1 cellular context compared by ENCODE assay signal in the genomic region with DNA sequence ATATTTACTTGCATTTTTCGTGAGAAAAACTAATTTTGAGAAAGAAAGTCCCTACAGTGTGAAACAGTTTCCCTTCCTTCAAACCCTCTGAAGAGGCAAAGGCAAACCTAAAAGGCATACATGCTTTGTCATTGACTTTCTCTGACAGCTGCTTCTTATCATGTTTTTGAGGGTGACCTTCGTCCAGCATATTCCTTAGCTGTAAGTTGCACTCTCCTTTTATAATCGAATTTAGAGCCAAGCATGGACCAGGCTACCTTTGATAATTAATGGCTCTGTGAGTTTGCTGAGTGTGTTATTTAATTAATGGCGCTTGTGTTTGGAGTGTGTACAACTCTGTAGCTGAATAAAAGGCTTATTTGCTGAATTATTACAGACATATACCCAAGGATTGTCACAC.
TF ChIP-seq lines count a peak whose summit lies in the region.

No MANE protein-coding gene starts in this region.

TF ChIP-seq in SK-N-SH, 30 proteins besides CTCF, POLR2A, EP300 and RAD21 (continued from another document):
- TF ChIP-seq, protein P1, sequence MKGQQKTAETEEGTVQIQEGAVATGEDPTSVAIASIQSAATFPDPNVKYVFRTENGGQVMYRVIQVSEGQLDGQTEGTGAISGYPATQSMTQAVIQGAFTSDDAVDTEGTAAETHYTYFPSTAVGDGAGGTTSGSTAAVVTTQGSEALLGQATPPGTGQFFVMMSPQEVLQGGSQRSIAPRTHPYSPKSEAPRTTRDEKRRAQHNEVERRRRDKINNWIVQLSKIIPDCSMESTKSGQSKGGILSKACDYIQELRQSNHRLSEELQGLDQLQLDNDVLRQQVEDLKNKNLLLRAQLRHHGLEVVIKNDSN (IDR thresholded peaks at IDR 0.05; ENCODE audit: borderline replicate concordance, low read depth), result no peak
- TF ChIP-seq TEAD4 (IDR thresholded peaks at IDR 0.05; ENCODE audit: borderline replicate concordance, insufficient read depth), result no peak
- no peak for TF ChIP-seq FOXM1 (IDR thresholded peaks at IDR 0.05; ENCODE audit: low read depth)
- TF ChIP-seq RXRA (IDR thresholded peaks at IDR 0.05; ENCODE audit: borderline replicate concordance, low read depth), result no peak
- peak; percentile 63 for TF ChIP-seq CHD2 (IDR thresholded peaks at IDR 0.05; ENCODE audit: low read length, partially characterized antibody)
- TF ChIP-seq GATA2 (CRISPR knock-in tag; IDR thresholded peaks at IDR 0.05), result peak; percentile 59
- TF ChIP-seq, protein P2, sequence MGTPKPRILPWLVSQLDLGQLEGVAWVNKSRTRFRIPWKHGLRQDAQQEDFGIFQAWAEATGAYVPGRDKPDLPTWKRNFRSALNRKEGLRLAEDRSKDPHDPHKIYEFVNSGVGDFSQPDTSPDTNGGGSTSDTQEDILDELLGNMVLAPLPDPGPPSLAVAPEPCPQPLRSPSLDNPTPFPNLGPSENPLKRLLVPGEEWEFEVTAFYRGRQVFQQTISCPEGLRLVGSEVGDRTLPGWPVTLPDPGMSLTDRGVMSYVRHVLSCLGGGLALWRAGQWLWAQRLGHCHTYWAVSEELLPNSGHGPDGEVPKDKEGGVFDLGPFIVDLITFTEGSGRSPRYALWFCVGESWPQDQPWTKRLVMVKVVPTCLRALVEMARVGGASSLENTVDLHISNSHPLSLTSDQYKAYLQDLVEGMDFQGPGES (IDR thresholded peaks at IDR 0.05; ENCODE audit: low read depth, low read length), result no peak
- TF ChIP-seq TCF12 (IDR thresholded peaks at IDR 0.05), result 0 out of 2 replicates have a peak, but pooled peaks have one; percentile 5
TF ChIP-seq in SK-N-SH: peak in this region for 5.
